Comparison of ENCODE assay signal across 17 cellular contexts in the genomic region with DNA sequence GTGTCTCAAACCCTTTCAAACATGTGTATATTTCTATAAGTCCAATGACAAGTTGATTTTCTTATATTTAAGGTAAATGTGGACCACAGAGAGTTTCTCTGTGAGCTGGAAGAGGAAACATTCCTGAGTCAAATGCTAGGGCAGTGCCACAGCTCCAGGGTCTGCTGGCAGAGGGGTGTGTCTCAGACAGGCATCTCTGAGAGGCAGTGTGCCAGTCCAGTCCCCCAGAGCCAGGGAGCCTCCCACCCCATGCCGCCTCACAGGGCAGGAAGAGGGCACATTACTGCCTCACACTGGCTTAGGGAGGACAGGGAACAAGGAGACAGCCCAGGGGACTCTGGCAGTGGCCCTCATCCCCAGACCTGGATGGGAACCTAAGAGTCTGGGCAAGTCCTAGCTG.
A peak's percentile ranks its signal among the peaks of the same experiment; 100 is the strongest.
DNase-seq lines count a peak whose midpoint lies in the region; ATAC-seq and TF ChIP-seq lines count a peak whose summit lies in the region.
"Had no signal": no experiment of that assay in that cellular context is flagged by ENCODE, and none has a peak within 500 bp of the region (broad histone marks: within the 10 kb centered on the region; RNA-seq: fewer than 3 reads in every experiment).

No MANE protein-coding gene starts in this region.

- no peaks in the 10 kb centered on the region for H3K9me3 ChIP-seq in Loucy (ENCODE audit: insufficient read depth, low read depth, low read length)
- no peaks in the 10 kb centered on the region for H3K9me3 ChIP-seq in thyroid gland
- H3K9me3 ChIP-seq: HAP-1, Peyer's patch had no signal

- ATAC-seq in HG02588 (IDR thresholded peaks at IDR 0.05; ENCODE audit: unreplicated experiment), result no peak
- ATAC-seq: GM12878 had no signal

- WGBS in thyroid gland, 2 donors, result 71 to 85% methylated on average over 1 of the region's 1 CpG

- H3K27me3 ChIP-seq in Loucy (ENCODE audit: insufficient read depth, low read length, poor library complexity, severe bottlenecking), result no peaks in the 10 kb centered on the region
- no peaks in the 10 kb centered on the region for H3K27me3 ChIP-seq in thyroid gland
- H3K27me3 ChIP-seq: Peyer's patch had no signal

- H3K36me3 ChIP-seq in Loucy (ENCODE audit: insufficient read depth, low read length) (no peaks in the 10 kb centered on the region), thyroid gland (no peaks in the 10 kb centered on the region)
- H3K36me3 ChIP-seq: HAP-1, Peyer's patch had no signal

- H2AFZ ChIP-seq in Loucy (ENCODE audit: low read length), result no peak overlapping the region

- H3K9ac ChIP-seq in Loucy (ENCODE audit: low read depth, low read length, poor library complexity, severe bottlenecking), result peak overlapping the region; percentile 27

- TF ChIP-seq CTCF in Loucy (conservative IDR thresholded peaks at IDR 0.05; ENCODE audit: low read length) (no peak), thyroid gland (IDR thresholded peaks at IDR 0.05) (no peak)

- DNase-seq in DMS 273 (lab: John Stamatoyannopoulos, UW; ENCODE audit: unreplicated experiment) (peak; percentile 63), DMS 273 treated with DMSO at 0.1 percent for 48 hours (lab: John Stamatoyannopoulos, UW) (no peak), myocyte (ENCODE audit: low read depth) (peak; percentile 70), thyroid gland (peak in 1 of 2 donors; percentile 8), hypothalamus (lab: John Stamatoyannopoulos, UW) (no peak)
- DNase-seq in activated effector memory CD4-positive, alpha-beta T cell treated with Interleukin-2 at 50 U/mL for 16 hours, result no peak
- DNase-seq: AML-193; COR-L47; NCI-H1105; NCI-H2081; NK-92 treated with Interleukin-12 subunit alpha and Interleukin-12 subunit beta, amount 100 ng/mL, for 24 hours; Peyer's patch had no signal

- peaks cover 21% of the 10 kb centered on the region for H3K4me1 ChIP-seq in Loucy (ENCODE audit: insufficient read depth, low read length, poor library complexity, severe bottlenecking)
- H3K4me1 ChIP-seq in thyroid gland, result peaks cover 6 to 15% of the 10 kb centered on the region in 2 donors
- H3K4me1 ChIP-seq: HAP-1, Peyer's patch had no signal

- peak overlapping the region; percentile 44 for H3K4me2 ChIP-seq in Loucy (ENCODE audit: low read depth, low read length, poor library complexity, severe bottlenecking)

- no peaks in the 10 kb centered on the region for H3F3A ChIP-seq in Loucy (ENCODE audit: low read depth)

- no peaks in the 10 kb centered on the region for H3K79me2 ChIP-seq in Loucy (ENCODE audit: insufficient read depth, low read length)

- no peak for TF ChIP-seq POLR2A in thyroid gland (IDR thresholded peaks at IDR 0.05)

- no peaks in the 10 kb centered on the region for H4K20me1 ChIP-seq in Loucy (ENCODE audit: insufficient read depth, low read length, poor library complexity, severe bottlenecking)

- intact Hi-C loops in thyroid gland (cut with DNase I), result no loop called here

- no peak overlapping the region for H3K4me3 ChIP-seq in Loucy (ENCODE audit: low read length, poor library complexity, severe bottlenecking)
- H3K4me3 ChIP-seq in thyroid gland (replicated peaks in 1 of 3), result no peak overlapping the region
- H3K4me3 ChIP-seq: GM12878, HAP-1, Peyer's patch had no signal

- H3K27ac ChIP-seq in thyroid gland, result peak overlapping the region; percentile 26 to 43 (median 29)
- H3K27ac ChIP-seq: 22Rv1, Peyer's patch had no signal

- H3K9me2 ChIP-seq in Loucy (replicated peaks; ENCODE audit: low read depth, low read length), result no peaks in the 10 kb centered on the region

Comparison
In these comparisons a context has a peak if more than half of its experiments do, and no peak if none do; other contexts are left out.
1. DNase-seq: peak in DMS 273 (single experiment) and myocyte (single experiment); none in DMS 273 treated with DMSO at 0.1 percent for 48 hours (single experiment), hypothalamus (0 of 51) and activated effector memory CD4-positive, alpha-beta T cell treated with Interleukin-2 at 50 U/mL for 16 hours (single experiment).